Comparison of ENCODE assay signal across 32 cellular contexts in the genomic region with DNA sequence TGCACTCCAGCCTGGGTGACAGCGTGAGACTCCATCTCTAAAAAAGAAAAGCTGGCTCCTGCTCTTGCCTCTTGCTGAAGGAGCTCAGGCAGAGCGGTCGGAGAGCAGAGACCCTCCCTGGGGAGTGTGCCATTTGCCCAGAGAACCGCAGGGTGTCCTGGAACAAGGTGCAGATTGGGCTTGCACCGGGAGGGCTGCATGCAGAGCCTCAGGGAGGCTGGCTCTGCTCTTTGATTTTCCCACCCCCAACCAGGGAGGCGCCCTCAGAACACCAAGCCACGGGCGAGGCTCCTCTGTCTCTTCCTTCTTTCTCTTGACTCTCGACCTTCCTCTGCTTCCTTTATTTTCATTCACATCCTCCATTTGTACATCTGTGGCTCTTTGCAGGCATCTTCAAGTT.
"Had no signal": no experiment of that assay in that cellular context is flagged by ENCODE, and none has a peak within 500 bp of the region (broad histone marks: within the 10 kb centered on the region; RNA-seq: fewer than 3 reads in every experiment).

No MANE protein-coding gene starts in this region.

- ATAC-seq: body of pancreas; left colon; psoas muscle; stimulated activated naive B cell treated with anti-CD40 and anti-IgM and Interleukin-4, amounts not matched to agents 10 μg/mL and 1 μg/mL and 100 μg/mL, for 72 hours had no signal

- H3K27ac ChIP-seq: adrenal gland, body of pancreas, parathyroid adenoma, psoas muscle, right atrium auricular region, stomach, tibial artery, WERI-Rb-1 had no signal

- H3K9me3 ChIP-seq: adrenal gland, body of pancreas, psoas muscle, right atrium auricular region, stomach, tibial artery had no signal

- H3K79me2 ChIP-seq: parathyroid adenoma had no signal

- H3K4me3 ChIP-seq: adrenal gland, body of pancreas, psoas muscle, right atrium auricular region, stomach, tibial artery had no signal

- H3K4me1 ChIP-seq: adrenal gland, body of pancreas, parathyroid adenoma, psoas muscle, right atrium auricular region, stomach, tibial artery had no signal

- H3K36me3 ChIP-seq: adrenal gland, right atrium auricular region, stomach, tibial artery, WERI-Rb-1 had no signal

- H3K4me1 Mint-ChIP-seq: activated CD4-positive, alpha-beta T cell treated with anti-CD3 and anti-CD28 coated beads, Interleukin-2, amount 10 ng/mL, durations not matched to agents 24 days and 14 days; immature natural killer cell; naive B cell; stimulated activated naive B cell treated with anti-CD40 and anti-IgM and Interleukin-4, amounts not matched to agents 10 μg/mL and 1 μg/mL and 100 μg/mL, for 72 hours had no signal

- H3K4me3 Mint-ChIP-seq: activated CD4-positive, alpha-beta memory T cell treated with anti-CD3 and anti-CD28 coated beads for 36 hours; activated CD4-positive, alpha-beta T cell treated with anti-CD3 and anti-CD28 coated beads, Interleukin-2, amount 10 ng/mL, durations not matched to agents 24 days and 14 days; activated naive CD4-positive, alpha-beta T cell treated with anti-CD3 and anti-CD28 coated beads for 36 hours; activated naive CD8-positive, alpha-beta T cell treated with anti-CD3 and anti-CD28 coated beads for 36 hours; activated T-helper 1 cell treated with anti-CD3 and anti-CD28 coated beads, Interleukin-12 subunit alpha, Interleukin-12 subunit beta, Interleukin-2, Interleukin-4 antibody, amounts not matched to agents 30 ng/mL and 10 ng/mL and 1 ng/mL, durations not matched to agents 14 hours and 24 hours and 36 hours; immature natural killer cell; mesothelial cell of epicardium; naive B cell; stimulated activated naive B cell treated with anti-CD40 and anti-IgM and Interleukin-4, amounts not matched to agents 10 μg/mL and 1 μg/mL and 100 μg/mL, for 72 hours; T-helper 2 cell treated with Interferon-gamma antibody and Interleukin-4, amounts not matched to agents 5 μg/mL and 100 μg/mL, for 36 hours had no signal

- H3K27me3 ChIP-seq: adrenal gland, body of pancreas, right atrium auricular region, stomach, tibial artery had no signal

- H3K36me3 Mint-ChIP-seq: activated CD4-positive, alpha-beta memory T cell treated with anti-CD3 and anti-CD28 coated beads for 36 hours; activated naive CD8-positive, alpha-beta T cell treated with anti-CD3 and anti-CD28 coated beads for 36 hours; immature natural killer cell; mesothelial cell of epicardium; naive B cell; stimulated activated naive B cell treated with anti-CD40 and anti-IgM and Interleukin-4, amounts not matched to agents 10 μg/mL and 1 μg/mL and 100 μg/mL, for 72 hours had no signal

- H3K27ac Mint-ChIP-seq: activated CD4-positive, alpha-beta memory T cell treated with anti-CD3 and anti-CD28 coated beads for 36 hours; activated CD4-positive, alpha-beta T cell treated with anti-CD3 and anti-CD28 coated beads, Interleukin-2, amount 10 ng/mL, durations not matched to agents 24 days and 14 days; activated naive CD4-positive, alpha-beta T cell treated with anti-CD3 and anti-CD28 coated beads for 36 hours; activated naive CD8-positive, alpha-beta T cell treated with anti-CD3 and anti-CD28 coated beads for 36 hours; activated T-helper 1 cell treated with anti-CD3 and anti-CD28 coated beads, Interleukin-12 subunit alpha, Interleukin-12 subunit beta, Interleukin-2, Interleukin-4 antibody, amounts not matched to agents 30 ng/mL and 10 ng/mL and 1 ng/mL, durations not matched to agents 14 hours and 24 hours and 36 hours; immature natural killer cell; mesothelial cell of epicardium; naive B cell; stimulated activated naive B cell treated with anti-CD40 and anti-IgM and Interleukin-4, amounts not matched to agents 10 μg/mL and 1 μg/mL and 100 μg/mL, for 72 hours; T-helper 2 cell treated with Interferon-gamma antibody and Interleukin-4, amounts not matched to agents 5 μg/mL and 100 μg/mL, for 36 hours had no signal

- H3K27me3 Mint-ChIP-seq: activated CD4-positive, alpha-beta memory T cell treated with anti-CD3 and anti-CD28 coated beads for 36 hours; activated CD4-positive, alpha-beta T cell treated with anti-CD3 and anti-CD28 coated beads, Interleukin-2, amount 10 ng/mL, durations not matched to agents 24 days and 14 days; activated naive CD8-positive, alpha-beta T cell treated with anti-CD3 and anti-CD28 coated beads for 36 hours; naive B cell; stimulated activated naive B cell treated with anti-CD40 and anti-IgM and Interleukin-4, amounts not matched to agents 10 μg/mL and 1 μg/mL and 100 μg/mL, for 72 hours had no signal

- DNase-seq: activated CD4-positive, alpha-beta memory T cell treated with anti-CD3 and anti-CD28 coated beads for 36 hours; activated CD4-positive, alpha-beta T cell treated with anti-CD3 and anti-CD28 coated beads, Interleukin-2, amount 10 ng/mL, durations not matched to agents 24 days and 14 days; activated CD4-positive, CD25-positive, alpha-beta regulatory T cell treated with anti-CD3 and anti-CD28 coated beads, Interleukin-2, amount 50 U/mL, for 72 hours; activated CD8-positive, alpha-beta memory T cell treated with anti-CD3 and anti-CD28 coated beads, Interleukin-2, amount 50 U/mL, for 4 hours; activated effector memory CD4-positive, alpha-beta T cell treated with anti-CD3 and anti-CD28 coated beads, Interleukin-2, amount 50 U/mL, for 16 hours; activated naive CD4-positive, alpha-beta T cell treated with anti-CD3 and anti-CD28 coated beads for 36 hours; activated naive CD8-positive, alpha-beta T cell treated with anti-CD3 and anti-CD28 coated beads for 36 hours; activated T-cell treated with anti-CD3 and anti-CD28 coated beads, Interleukin-2, amount 50 U/mL, for 1 hour; adrenal gland; aorta; body of pancreas; effector memory CD4-positive, alpha-beta T cell; erythroblast; head of caudate nucleus; hippocampal formation; immature natural killer cell; kidney; left colon; naive B cell; occipital lobe; psoas muscle; stimulated activated CD4-positive, alpha-beta T cell treated with anti-CD3 and anti-CD28 coated beads, Interleukin-15, amount 100 ng/mL, for 24 hours; stimulated activated CD4-positive, alpha-beta T cell treated with anti-CD3 and anti-CD28 coated beads, Interleukin-2, amount 100 ng/mL, for 24 hours; stimulated activated naive B cell treated with anti-CD40 and anti-IgM and Interleukin-4, amounts not matched to agents 10 μg/mL and 1 μg/mL and 100 μg/mL, for 72 hours; stomach; tibial artery; WERI-Rb-1 had no signal

- H3K9ac ChIP-seq: parathyroid adenoma had no signal

- H2AFZ ChIP-seq: parathyroid adenoma had no signal

- H3K9me3 Mint-ChIP-seq: activated CD4-positive, alpha-beta memory T cell treated with anti-CD3 and anti-CD28 coated beads for 36 hours; activated naive CD4-positive, alpha-beta T cell treated with anti-CD3 and anti-CD28 coated beads for 36 hours; activated naive CD8-positive, alpha-beta T cell treated with anti-CD3 and anti-CD28 coated beads for 36 hours; activated T-helper 1 cell treated with anti-CD3 and anti-CD28 coated beads, Interleukin-12 subunit alpha, Interleukin-12 subunit beta, Interleukin-2, Interleukin-4 antibody, amounts not matched to agents 30 ng/mL and 10 ng/mL and 1 ng/mL, durations not matched to agents 14 hours and 24 hours and 36 hours; mesothelial cell of epicardium; T-helper 2 cell treated with Interferon-gamma antibody and Interleukin-4, amounts not matched to agents 5 μg/mL and 100 μg/mL, for 36 hours had no signal
